12 cellular contexts compared by ENCODE assay signal in genomic region chr15:63389902-63390301, GRCh38. TPM values are rescaled to one million over a fixed set of nuclear protein-coding genes. Genes with fewer than 3 reads are reported as not detected.
A peak's percentile ranks its signal among the peaks of the same experiment; 100 is the strongest.
DNase-seq lines count a peak whose midpoint lies in the region; ATAC-seq and TF ChIP-seq lines count a peak whose summit lies in the region.
"Had no signal": no experiment of that assay in that cellular context is flagged by ENCODE, and none has a peak within 500 bp of the region (broad histone marks: within the 10 kb centered on the region; RNA-seq: fewer than 3 reads in every experiment).

No MANE protein-coding gene starts in this region.

- 35 to 64% methylated on average over 2 to 4 of the region's 4 CpGs for WGBS in transverse colon (ENCODE audit: low coverage in 1 of 2), 2 donors

- H3K9me3 ChIP-seq in colonic mucosa (no peaks in the 10 kb centered on the region), transverse colon (no peaks in the 10 kb centered on the region)
- H3K9me3 ChIP-seq: MG63, neutrophil had no signal

- no peaks in the 10 kb centered on the region for H3K27me3 ChIP-seq in colonic mucosa
- no peaks in the 10 kb centered on the region for H3K27me3 ChIP-seq in transverse colon
- H3K27me3 ChIP-seq: MG63 had no signal

- in situ Hi-C loops in transverse colon (cut with MboI; ENCODE audit: low pct_ligation_motif_present in 1 of 4, low pct_unique_long_range_greater_than_20kb in 1 of 4, low sequenced_read_pairs in 3 of 4) = no loop called here

- H3K27ac ChIP-seq in colonic mucosa = peak overlapping the region; percentile 40
- peak overlapping the region; percentile 54 to 72 (median 64) for H3K27ac ChIP-seq in transverse colon
- H3K27ac ChIP-seq: A549, neutrophil had no signal

- H3K27me3 Mint-ChIP-seq in activated CD4-positive, alpha-beta T cell treated with anti-CD3 and anti-CD28 coated beads, Interleukin-2, amount 10 ng/mL, durations not matched to agents 24 days and 14 days = peaks cover 20% of the 10 kb centered on the region
- H3K27me3 Mint-ChIP-seq in stimulated activated naive CD8-positive, alpha-beta T cell treated with anti-CD3 and anti-CD28 coated beads, Interleukin-15, amount 100 ng/mL, for 72 hours = peaks cover 6% of the 10 kb centered on the region

- no peaks in the 10 kb centered on the region for H3K36me3 Mint-ChIP-seq in activated CD4-positive, alpha-beta T cell treated with anti-CD3 and anti-CD28 coated beads, Interleukin-2, amount 10 ng/mL, durations not matched to agents 24 days and 14 days (ENCODE audit: low read depth)

- peaks cover 8% of the 10 kb centered on the region for H3K4me1 Mint-ChIP-seq in activated CD4-positive, alpha-beta T cell treated with anti-CD3 and anti-CD28 coated beads, Interleukin-2, amount 10 ng/mL, durations not matched to agents 24 days and 14 days
- peaks cover 11% of the 10 kb centered on the region for H3K4me1 Mint-ChIP-seq in stimulated activated naive CD8-positive, alpha-beta T cell treated with anti-CD3 and anti-CD28 coated beads, Interleukin-15, amount 100 ng/mL, for 72 hours

- peak; percentile 26 for DNase-seq in activated CD4-positive, alpha-beta T cell treated with anti-CD3 and anti-CD28 coated beads, Interleukin-2, amount 50 U/mL, for 1 hour
- DNase-seq in activated CD4-positive, alpha-beta T cell treated with anti-CD3 and anti-CD28 coated beads, Interleukin-2, amount 10 ng/mL, durations not matched to agents 24 days and 14 days = no peak
- DNase-seq in NCI-H345 (lab: John Stamatoyannopoulos, UW) = peak; percentile 96
- peak; percentile 98 for DNase-seq in colonic mucosa
- peak; percentile 96 for DNase-seq in transverse colon
- DNase-seq in stimulated activated naive CD8-positive, alpha-beta T cell treated with anti-CD3 and anti-CD28 coated beads, Interleukin-15, amount 100 ng/mL, for 72 hours = no peak
- DNase-seq in epidermal melanocyte (ENCODE audit: insufficient read length, low spot score) = no peak
- DNase-seq: DND-41, MG63 had no signal

- no peak overlapping the region for H3K4me3 ChIP-seq in colonic mucosa
- H3K4me3 ChIP-seq in transverse colon = peak overlapping the region in 1 of 4 donors; percentile 16
- H3K4me3 ChIP-seq: A549, MG63 had no signal

- H3K27ac Mint-ChIP-seq in activated CD4-positive, alpha-beta T cell treated with anti-CD3 and anti-CD28 coated beads, Interleukin-2, amount 10 ng/mL, durations not matched to agents 24 days and 14 days = no peak overlapping the region
- H3K27ac Mint-ChIP-seq in stimulated activated naive CD8-positive, alpha-beta T cell treated with anti-CD3 and anti-CD28 coated beads, Interleukin-15, amount 100 ng/mL, for 72 hours = no peak overlapping the region

- intact Hi-C loops in activated CD4-positive, alpha-beta T cell treated with anti-CD3 and anti-CD28 coated beads, Interleukin-2, amount 10 ng/mL, durations not matched to agents 24 days and 14 days (cut with micrococcal nuclease) = no loop called here
- intact Hi-C loops in colonic mucosa (cut with DNase I) = no loop called here
- intact Hi-C loops in transverse colon (cut with DNase I; ENCODE audit: low total_unique reads) = no loop called here

- TF ChIP-seq CTCF in colonic mucosa (IDR thresholded peaks at IDR 0.05) (no peak), transverse colon (IDR thresholded peaks at IDR 0.05) (no peak)

- H3K4me3 Mint-ChIP-seq in activated CD4-positive, alpha-beta T cell treated with anti-CD3 and anti-CD28 coated beads, Interleukin-2, amount 10 ng/mL, durations not matched to agents 24 days and 14 days = no peak overlapping the region
- no peak overlapping the region for H3K4me3 Mint-ChIP-seq in stimulated activated naive CD8-positive, alpha-beta T cell treated with anti-CD3 and anti-CD28 coated beads, Interleukin-15, amount 100 ng/mL, for 72 hours

- H3K4me1 ChIP-seq in colonic mucosa = peaks cover 4% of the 10 kb centered on the region
- H3K4me1 ChIP-seq in transverse colon = peaks cover 2 to 28% (median 17%) of the 10 kb centered on the region in 4 donors
- H3K4me1 ChIP-seq: A549 had no signal

- TF ChIP-seq EP300 in transverse colon (IDR thresholded peaks at IDR 0.05; ENCODE audit: low read depth) = no peak

- ATAC-seq in HG03354 (IDR thresholded peaks at IDR 0.05; ENCODE audit: poor library complexity, severe bottlenecking, unreplicated experiment) = no peak
- ATAC-seq in stimulated activated naive CD8-positive, alpha-beta T cell treated with anti-CD3 and anti-CD28 coated beads, Interleukin-15, amount 100 ng/mL, for 72 hours = no peak
- ATAC-seq: A549 had no signal

- H3K9ac ChIP-seq in colonic mucosa (ENCODE audit: low read depth in 2 of 2, low read length in 2 of 2) = peak overlapping the region in 1 of 2 donors; percentile 76

- peak; percentile 17 for TF ChIP-seq POLR2A in transverse colon (IDR thresholded peaks at IDR 0.05)

- H3K36me3 ChIP-seq in colonic mucosa (no peaks in the 10 kb centered on the region), transverse colon (no peaks in the 10 kb centered on the region)
- H3K36me3 ChIP-seq: MG63, neutrophil had no signal

- H3K9me3 Mint-ChIP-seq in activated CD4-positive, alpha-beta T cell treated with anti-CD3 and anti-CD28 coated beads, Interleukin-2, amount 10 ng/mL, durations not matched to agents 24 days and 14 days = peaks cover 6% of the 10 kb centered on the region
- peaks cover 5 to 7% of the 10 kb centered on the region in 2 donors for H3K9me3 Mint-ChIP-seq in stimulated activated naive CD8-positive, alpha-beta T cell treated with anti-CD3 and anti-CD28 coated beads, Interleukin-15, amount 100 ng/mL, for 72 hours

RNA-seq across cellular contexts. Expression of gene CA12, which starts 8.3 kb away (rescaled TPM):
- total RNA-seq in activated CD4-positive, alpha-beta T cell treated with anti-CD3 and anti-CD28 coated beads, Interleukin-2, amount 10 ng/mL, durations not matched to agents 24 days and 14 days = 0.43 and 0.63 TPM in 2 replicates
- total RNA-seq in colonic mucosa (100 to 1,000 TPM; 290 to 339 TPM), transverse colon (100 to 1,000 TPM; 121 to 392 (median 329) TPM)

Comparison
In these comparisons a context has a peak if more than half of its experiments do, and no peak if none do; other contexts are left out.
1. DNase-seq: peak in activated CD4-positive, alpha-beta T cell treated with anti-CD3 and anti-CD28 coated beads, Interleukin-2, amount 50 U/mL, for 1 hour (single experiment), NCI-H345 (single experiment), colonic mucosa (single experiment) and transverse colon (single experiment); none in activated CD4-positive, alpha-beta T cell treated with anti-CD3 and anti-CD28 coated beads, Interleukin-2, amount 10 ng/mL, durations not matched to agents 24 days and 14 days (single experiment), stimulated activated naive CD8-positive, alpha-beta T cell treated with anti-CD3 and anti-CD28 coated beads, Interleukin-15, amount 100 ng/mL, for 72 hours (0 of 2) and epidermal melanocyte (single experiment).
2. RNA of gene CA12, which starts 8.3 kb away (total RNA-seq): 121 to 392 TPM in transverse colon and 290 to 339 TPM in colonic mucosa; 0.43 to 0.63 TPM in activated CD4-positive, alpha-beta T cell treated with anti-CD3 and anti-CD28 coated beads, Interleukin-2, amount 10 ng/mL, durations not matched to agents 24 days and 14 days; every median in the first group is over 10 times any median in the second.